Comparison of ENCODE assay signal across 1 cellular context in the genomic region with DNA sequence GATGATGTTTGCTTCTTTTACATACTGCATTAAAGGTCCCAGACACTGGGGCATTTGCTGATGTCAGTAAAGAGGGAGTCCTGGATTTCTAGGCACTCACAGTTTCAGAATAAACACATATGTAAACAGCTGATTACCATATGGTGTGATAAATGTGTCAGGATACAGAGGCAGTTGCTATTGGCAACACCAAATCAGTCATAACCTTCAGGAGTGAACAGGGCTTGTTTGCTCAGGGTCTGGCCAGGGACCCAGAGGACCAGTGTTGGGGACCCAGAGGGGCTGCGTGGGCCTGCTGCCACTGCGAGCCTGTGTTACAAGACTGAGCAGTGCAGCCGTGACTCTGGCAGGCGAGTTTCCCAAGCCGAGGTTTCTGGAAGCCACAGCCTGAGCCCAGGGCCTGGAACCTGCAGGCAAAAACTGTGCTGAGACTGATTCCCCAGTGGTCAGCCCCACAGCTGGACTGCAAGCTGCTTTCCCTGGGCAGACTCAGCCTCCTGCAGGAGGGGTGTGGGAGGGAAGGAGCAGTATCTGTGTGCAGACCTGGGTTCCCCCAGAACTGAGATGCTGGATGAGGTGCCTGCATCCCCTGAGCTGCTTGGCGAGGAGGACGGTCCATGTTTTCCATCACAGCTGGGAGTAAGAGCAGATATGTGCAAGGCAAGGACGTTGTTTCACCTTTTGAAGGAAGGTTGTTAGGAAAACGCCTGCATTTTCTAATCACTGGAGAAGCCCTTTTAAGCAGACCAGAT.
TF ChIP-seq lines count a peak whose summit lies in the region.

No MANE protein-coding gene starts in this region.

TF ChIP-seq in GM23338, 12 proteins besides CTCF, POLR2A, EP300 and RAD21 (continued from another document):
- TF ChIP-seq ETS1 (IDR thresholded peaks at IDR 0.05) (no peak), STAT1 (IDR thresholded peaks at IDR 0.05; ENCODE audit: unreplicated experiment) (no peak), CREB1 (CRISPR knock-in tag; IDR thresholded peaks at IDR 0.05; ENCODE audit: low read depth) (no peak), POLR2AphosphoS5 (IDR thresholded peaks at IDR 0.05; ENCODE audit: low read depth) (no peak), EZH2 (IDR thresholded peaks at IDR 0.05; ENCODE audit: low read depth, unreplicated experiment) (no peak), EZH2phosphoT487 (IDR thresholded peaks at IDR 0.05; ENCODE audit: unreplicated experiment) (no peak), ZNF462 (CRISPR knock-in tag; IDR thresholded peaks at IDR 0.05) (no peak), ZNF114 (CRISPR knock-in tag; IDR thresholded peaks at IDR 0.05) (no peak)
TF ChIP-seq in GM23338: peak in this region for 0.
